12 cellular contexts compared by ENCODE assay signal in genomic region chr21:45248301-45248892, GRCh38. TPM values are rescaled to one million over a fixed set of nuclear protein-coding genes. Genes with fewer than 3 reads are reported as not detected.
DNase-seq lines count a peak whose midpoint lies in the region; ATAC-seq, FAIRE-seq and TF ChIP-seq lines count a peak whose summit lies in the region.
"Had no signal": no experiment of that assay in that cellular context is flagged by ENCODE, and none has a peak within 500 bp of the region (broad histone marks: within the 10 kb centered on the region; RNA-seq: fewer than 3 reads in every experiment).

No MANE protein-coding gene starts in this region.

- peaks cover 6% of the 10 kb centered on the region for H3K4me1 Mint-ChIP-seq in activated T-helper 17 cell treated with anti-CD3 and anti-CD28 coated beads, Interleukin-2, amount 50 U/mL, for 72 hours
- H3K4me1 Mint-ChIP-seq: immature natural killer cell had no signal

- no peak for DNase-seq in right atrium auricular region (ENCODE audit: low spot score)
- DNase-seq in Right ventricle myocardium inferior (ENCODE audit: missing footprints): no peak
- no peak for DNase-seq in choroid plexus epithelial cell (ENCODE audit: low read depth)
- DNase-seq in kidney: no peak
- DNase-seq in activated CD4-positive, CD25-positive, alpha-beta regulatory T cell treated with anti-CD3 and anti-CD28 coated beads, Interleukin-2, amount 50 U/mL, for 72 hours: no peak
- no peak for DNase-seq in HTR-8/SVneo (ENCODE audit: insufficient read length, low spot score)
- DNase-seq: immature natural killer cell; naive thymus-derived CD4-positive, alpha-beta T cell; stimulated activated CD8-positive, alpha-beta memory T cell treated with anti-CD3 and anti-CD28 coated beads, Interleukin-4, amount 100 ng/mL, for 48 hours had no signal

- peak overlapping the region; percentile 28 to 35 for H3K4me3 ChIP-seq in right atrium auricular region
- peak overlapping the region; percentile 61 for H3K4me3 ChIP-seq in choroid plexus epithelial cell (ENCODE audit: low read depth, low read length)
- H3K4me3 ChIP-seq in muscle layer of duodenum (ENCODE audit: low read depth in 1 of 2, low read length in 2 of 2): peak overlapping the region; percentile 49 to 52
- H3K4me3 ChIP-seq in kidney (ENCODE audit: low read length in 2 of 2): peak overlapping the region in 1 of 2 donors; percentile 43

- H3K27me3 Mint-ChIP-seq in activated T-helper 17 cell treated with anti-CD3 and anti-CD28 coated beads, Interleukin-2, amount 50 U/mL, for 72 hours: no peaks in the 10 kb centered on the region

- H3K36me3 Mint-ChIP-seq in activated T-helper 17 cell treated with anti-CD3 and anti-CD28 coated beads, Interleukin-2, amount 50 U/mL, for 72 hours (ENCODE audit: low read depth): no peaks in the 10 kb centered on the region

- H3K27ac ChIP-seq in right atrium auricular region (no peak overlapping the region), muscle layer of duodenum (ENCODE audit: low read length) (no peak overlapping the region), kidney (ENCODE audit: low read depth in 2 of 2, low read length in 2 of 2) (no peak overlapping the region)
- H3K27ac ChIP-seq: epithelial cell of prostate had no signal

- H3K9ac ChIP-seq in kidney (ENCODE audit: low read length in 2 of 2): no peak overlapping the region

- H3K9me3 Mint-ChIP-seq in activated T-helper 17 cell treated with anti-CD3 and anti-CD28 coated beads, Interleukin-2, amount 50 U/mL, for 72 hours: peaks cover 6% of the 10 kb centered on the region

- no peak overlapping the region for H3K27ac Mint-ChIP-seq in activated T-helper 17 cell treated with anti-CD3 and anti-CD28 coated beads, Interleukin-2, amount 50 U/mL, for 72 hours
- H3K27ac Mint-ChIP-seq: immature natural killer cell; naive thymus-derived CD4-positive, alpha-beta T cell had no signal

- no peak for ATAC-seq in Right ventricle myocardium inferior
- ATAC-seq in activated T-helper 17 cell treated with anti-CD3 and anti-CD28 coated beads, Interleukin-2, amount 50 U/mL, for 72 hours (replicated peaks): no peak
- ATAC-seq: naive thymus-derived CD4-positive, alpha-beta T cell had no signal

- H3K4me3 Mint-ChIP-seq in activated T-helper 17 cell treated with anti-CD3 and anti-CD28 coated beads, Interleukin-2, amount 50 U/mL, for 72 hours: no peak overlapping the region
- H3K4me3 Mint-ChIP-seq: immature natural killer cell; naive thymus-derived CD4-positive, alpha-beta T cell had no signal

- TF ChIP-seq CTCF in right atrium auricular region (IDR thresholded peaks at IDR 0.05) (no peak), choroid plexus epithelial cell (conservative IDR thresholded peaks at IDR 0.05; ENCODE audit: low read depth, low read length) (no peak), kidney (IDR thresholded peaks at IDR 0.05; ENCODE audit: borderline replicate concordance, extremely low read depth, insufficient read depth) (no peak)

- H3K36me3 ChIP-seq in right atrium auricular region: no peaks in the 10 kb centered on the region
- no peaks in the 10 kb centered on the region for H3K36me3 ChIP-seq in muscle layer of duodenum (ENCODE audit: control insufficient read depth in 1 of 2, insufficient read depth in 2 of 2, low read length in 2 of 2)
- no peaks in the 10 kb centered on the region for H3K36me3 ChIP-seq in kidney (ENCODE audit: control insufficient read depth in 1 of 2, insufficient read depth in 2 of 2, low read length in 2 of 2)

- H3K9me3 ChIP-seq in right atrium auricular region: peaks cover 0 to 12% of the 10 kb centered on the region in 2 donors
- H3K9me3 ChIP-seq in muscle layer of duodenum (ENCODE audit: control insufficient read depth in 1 of 2, low read length in 2 of 2): peaks cover 7 to 9% of the 10 kb centered on the region in 2 donors
- H3K9me3 ChIP-seq in kidney (ENCODE audit: control insufficient read depth in 1 of 2, low read length in 2 of 2): peaks cover 6 to 11% of the 10 kb centered on the region in 2 donors

- intact Hi-C loops in Right ventricle myocardium inferior (cut with DNase I): no loop called here
- intact Hi-C loops in kidney (cut with DNase I): no loop called here

- H3K27me3 ChIP-seq in right atrium auricular region: no peaks in the 10 kb centered on the region
- H3K27me3 ChIP-seq in muscle layer of duodenum (ENCODE audit: low read depth, low read length): no peaks in the 10 kb centered on the region

- FAIRE-seq in kidney (lab: Jason Lieb, UNC) (no peak), HTR-8/SVneo (lab: Jason Lieb, UNC) (no peak)

- H3K4me1 ChIP-seq in right atrium auricular region (peaks cover 0 to 9% of the 10 kb centered on the region in 2 donors), muscle layer of duodenum (ENCODE audit: control insufficient read depth in 1 of 2, insufficient read depth in 2 of 2, low read length in 2 of 2) (peaks cover 0 to 4% of the 10 kb centered on the region in 2 donors), kidney (ENCODE audit: control insufficient read depth in 1 of 2, insufficient read depth in 1 of 2, low read depth in 1 of 2, low read length in 2 of 2) (no peaks in the 10 kb centered on the region)

RNA-seq across cellular contexts. Expression of gene POFUT2, which starts 39.3 kb away (rescaled TPM):
- 10 to 100 TPM in 1 of 2 donors, 1 to 10 TPM in 1; 5.8 to 12.0 TPM for total RNA-seq in right atrium auricular region
- 16.9 TPM for total RNA-seq in Right ventricle myocardium inferior
- 10 to 100 TPM; 12.0 to 22.8 TPM for total RNA-seq in activated T-helper 17 cell treated with anti-CD3 and anti-CD28 coated beads, Interleukin-2, amount 50 U/mL, for 72 hours
- total RNA-seq in kidney: 30.2 TPM
- 18.3 TPM for polyA plus RNA-seq in kidney (ENCODE audit: insufficient read depth, low read depth, low replicate concordance)
